In the genomic region with DNA sequence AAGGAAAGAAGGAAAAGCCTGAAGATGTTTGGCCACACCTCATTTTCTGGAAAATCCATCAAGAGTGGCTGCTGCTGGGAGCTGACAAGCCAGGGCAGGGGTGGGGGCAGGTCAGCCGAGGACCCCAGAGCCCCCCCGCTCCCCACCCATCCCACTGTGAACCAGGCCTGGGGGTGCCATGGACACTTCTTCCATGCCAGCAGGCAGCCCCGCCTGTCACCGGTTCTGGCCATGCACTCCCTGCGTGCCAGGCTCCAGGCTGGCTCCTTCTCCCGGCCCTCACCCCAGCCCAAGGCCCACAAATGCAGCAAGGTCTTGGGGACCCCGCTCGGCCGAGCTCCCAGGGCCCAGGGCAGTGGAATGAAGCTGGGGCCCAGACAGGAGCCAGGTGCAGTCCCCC, we compare ENCODE assay signal across 8 cellular contexts. TPM values are rescaled to one million over a fixed set of nuclear protein-coding genes. Genes with fewer than 3 reads are reported as not detected.
DNase-seq lines count a peak whose midpoint lies in the region; ATAC-seq and TF ChIP-seq lines count a peak whose summit lies in the region.
"Not testable (repeated sequence)": the region's sequence is repeated elsewhere in the genome, so short reads cannot be mapped to it uniquely, and the experiment has no call there.

No MANE protein-coding gene starts in this region.

- H3K9ac ChIP-seq in GM23248: peak overlapping the region; percentile 40; the same call in 1 of the 2 replicates
- H3K9ac ChIP-seq in SK-N-SH; muscle layer of colon (ENCODE audit: low read length): not testable (repeated sequence)

- TF ChIP-seq RAD21 in SK-N-SH (IDR thresholded peaks at IDR 0.05; ENCODE audit: low read length): not testable (repeated sequence)

- H2AFZ ChIP-seq in GM23248; SK-N-SH (ENCODE audit: low read depth): not testable (repeated sequence)

- 44 to 48% methylated on average over 9 of the region's 9 CpGs for WGBS in GM23248 (ENCODE audit: low coverage in 1 of 2, low lambda C conversion rate in 2 of 2, missing lambda C conversion rate in 2 of 2), 2 experiments
- 94% methylated on average over 3 of the region's 9 CpGs for WGBS in SK-N-SH (ENCODE audit: low lambda C conversion rate)
- 60% methylated on average over 6 of the region's 9 CpGs for WGBS in esophagus muscularis mucosa

- peaks cover 20% of the 10 kb centered on the region for H3K4me1 Mint-ChIP-seq in MCF 10A (ENCODE audit: insufficient read depth, unreplicated experiment)

- DNase-seq in GM23248; MCF 10A (ENCODE audit: unreplicated experiment); esophagus muscularis mucosa (ENCODE audit: extremely low spot score); right atrium auricular region (ENCODE audit: low spot score): not testable (repeated sequence)
- DNase-seq in SK-N-SH (peak; percentile 10), gastrocnemius medialis (peak in 1 of 2 donors; percentile 27), tibial artery (peak in 1 of 2 donors; percentile 68)

- not testable (repeated sequence) for H3F3A ChIP-seq in GM23248 (ENCODE audit: insufficient read depth); SK-N-SH (replicated peaks; ENCODE audit: insufficient read depth)

- H3K27ac ChIP-seq in GM23248: not testable (repeated sequence)
- H3K27ac ChIP-seq in SK-N-SH (ENCODE audit: low read depth in 2 of 2, low read length in 1 of 2) (peak overlapping the region in 1 of 2 experiments; percentile 73; a peak in 1 of 4 replicates), esophagus muscularis mucosa (replicated peaks in 1 of 4) (peak overlapping the region; percentile 86 to 96 (median 92)), right atrium auricular region (peak overlapping the region; percentile 23 to 48), muscle layer of colon (ENCODE audit: low read depth, low read length) (peak overlapping the region; percentile 77), gastrocnemius medialis (peak overlapping the region; percentile 85 to 97 (median 94)), tibial artery (peak overlapping the region; percentile 91 to 95)

- H3K9me2 ChIP-seq in GM23248 (ENCODE audit: insufficient read depth); SK-N-SH: not testable (repeated sequence)

- TF ChIP-seq EP300 in SK-N-SH (IDR thresholded peaks at IDR 0.05; ENCODE audit: borderline replicate concordance in 1 of 2, low read depth in 1 of 2, low read length in 1 of 2); esophagus muscularis mucosa (IDR thresholded peaks at IDR 0.05): not testable (repeated sequence)

- intact Hi-C loops in MCF 10A (cut with micrococcal nuclease); esophagus muscularis mucosa (cut with DNase I); gastrocnemius medialis (cut with DNase I; ENCODE audit: low total_unique reads); tibial artery (cut with DNase I; ENCODE audit: low total_unique reads): not testable (repeated sequence)

- not testable (repeated sequence) for H3K36me3 Mint-ChIP-seq in MCF 10A (ENCODE audit: insufficient read depth, unreplicated experiment)

- not testable (repeated sequence) for H3K27me3 ChIP-seq in GM23248 (replicated peaks; ENCODE audit: insufficient read depth); SK-N-SH (ENCODE audit: insufficient read depth); esophagus muscularis mucosa; right atrium auricular region; muscle layer of colon (ENCODE audit: control insufficient read depth in 1 of 2, insufficient read depth in 2 of 2, low read length in 2 of 2); gastrocnemius medialis; tibial artery

- not testable (repeated sequence) for H3K4me2 ChIP-seq in GM23248 (ENCODE audit: unreplicated experiment); SK-N-SH

- H3K79me2 ChIP-seq in GM23248 (ENCODE audit: insufficient read depth) (peaks cover 77% of the 10 kb centered on the region), SK-N-SH (ENCODE audit: insufficient read depth) (peaks cover 60% of the 10 kb centered on the region)

- H3K36me3 ChIP-seq in GM23248 (ENCODE audit: low read depth); SK-N-SH (replicated peaks in 1 of 2; ENCODE audit: control insufficient read depth in 1 of 2, insufficient read depth in 2 of 2, low read length in 1 of 2); esophagus muscularis mucosa; right atrium auricular region; muscle layer of colon (ENCODE audit: insufficient read depth, low read length); gastrocnemius medialis; tibial artery: not testable (repeated sequence)

- TF ChIP-seq CTCF in SK-N-SH (IDR thresholded peaks at IDR 0.05); MCF 10A (IDR thresholded peaks at IDR 0.05; ENCODE audit: unreplicated experiment); esophagus muscularis mucosa (IDR thresholded peaks at IDR 0.05); right atrium auricular region (IDR thresholded peaks at IDR 0.05); gastrocnemius medialis (IDR thresholded peaks at IDR 0.05 in 4 of 5, conservative IDR thresholded peaks at IDR 0.05 in 1 of 5); tibial artery (IDR thresholded peaks at IDR 0.05): not testable (repeated sequence)

- not testable (repeated sequence) for H3K9me3 ChIP-seq in GM23248 (ENCODE audit: low read depth); SK-N-SH; esophagus muscularis mucosa; right atrium auricular region; muscle layer of colon (ENCODE audit: low read length); gastrocnemius medialis; tibial artery

- peak overlapping the region; percentile 59 for H3K27ac Mint-ChIP-seq in MCF 10A (ENCODE audit: low read depth, unreplicated experiment)

- not testable (repeated sequence) for H3K9me3 Mint-ChIP-seq in MCF 10A (ENCODE audit: unreplicated experiment)

- in situ Hi-C loops in GM23248 (cut with MboI); gastrocnemius medialis (cut with MboI; ENCODE audit: low sequenced_read_pairs in 4 of 4): not testable (repeated sequence)

- H3K27me3 Mint-ChIP-seq in MCF 10A (ENCODE audit: insufficient read depth, unreplicated experiment): not testable (repeated sequence)

- TF ChIP-seq POLR2A in esophagus muscularis mucosa (IDR thresholded peaks at IDR 0.05; ENCODE audit: low read depth); gastrocnemius medialis (IDR thresholded peaks at IDR 0.05): not testable (repeated sequence)

- POLR2A ChIA-PET in SK-N-SH (lab: Yijun Ruan, JAX); MCF 10A (lab: Yijun Ruan, JAX): not testable (repeated sequence)

- BruUV-seq in MCF 10A (replicated peaks; lab: Mats Ljungman, UMichigan): not testable (repeated sequence)

- H3K4me1 ChIP-seq in GM23248 (ENCODE audit: insufficient read depth) (peaks cover 34% of the 10 kb centered on the region), SK-N-SH (ENCODE audit: control insufficient read depth in 1 of 2, insufficient read depth in 2 of 2, low read depth in 1 of 2, low read length in 1 of 2) (peaks cover 25 to 61% of the 10 kb centered on the region in 2 experiments; a peak in 2 of 4 replicates), esophagus muscularis mucosa (peaks cover 61 to 82% (median 78%) of the 10 kb centered on the region in 4 donors), right atrium auricular region (peaks cover 0 to 66% of the 10 kb centered on the region in 2 donors), muscle layer of colon (ENCODE audit: insufficient read depth, low read length) (peaks cover 34% of the 10 kb centered on the region), gastrocnemius medialis (peaks cover 50 to 72% of the 10 kb centered on the region in 2 donors), tibial artery (peaks cover 5 to 81% (median 61%) of the 10 kb centered on the region in 4 donors)

- not testable (repeated sequence) for H3K4me3 Mint-ChIP-seq in MCF 10A (ENCODE audit: unreplicated experiment)

- CTCF ChIA-PET in SK-N-SH (lab: Yijun Ruan, JAX); MCF 10A (lab: Yijun Ruan, JAX): not testable (repeated sequence)

- H4K20me1 ChIP-seq in GM23248 (ENCODE audit: insufficient read depth): not testable (repeated sequence)
- H4K20me1 ChIP-seq in SK-N-SH (ENCODE audit: insufficient read depth): peaks cover 19% of the 10 kb centered on the region; the same call in 1 of the 2 replicates

- ATAC-seq in gastrocnemius medialis: not testable (repeated sequence)

- H3K4me3 ChIP-seq in GM23248; SK-N-SH (ENCODE audit: low read depth in 2 of 2, low read length in 1 of 2); right atrium auricular region; muscle layer of colon (ENCODE audit: low read depth in 1 of 2, low read length in 2 of 2): not testable (repeated sequence)
- H3K4me3 ChIP-seq in esophagus muscularis mucosa (peak overlapping the region; percentile 14 to 45 (median 42)), gastrocnemius medialis (peak overlapping the region; percentile 25 to 43 (median 38)), tibial artery (peak overlapping the region; percentile 42)

RNA-seq across cellular contexts. Expression of a gene that starts 48.0 kb away (rescaled TPM):
- 36.2 and 40.3 TPM in 2 replicates for total RNA-seq in GM23248 (2014; rRNA removed; shearing (Covaris generic))
- 24.8 and 24.9 TPM in 2 replicates for polyA plus RNA-seq in GM23248 (2016; fragmentation: Nextera tagmentation; extraction: Ambion mirVana)
- 21.3 and 32.8 TPM in 2 replicates for polyA plus RNA-seq in SK-N-SH (2012; rRNA removed)
- polyA plus RNA-seq in SK-N-SH (2012; cell fraction: cytosol; rRNA removed): 33.8 and 34.0 TPM in 2 replicates
- polyA plus RNA-seq in SK-N-SH (2012; cell fraction: nucleus; rRNA removed): 14.2 and 34.2 TPM in 2 replicates
- 38.8 and 39.7 TPM in 2 replicates for total RNA-seq in MCF 10A (2022)
- 10 to 100 TPM; 19.5 to 34.1 (median 24.8) TPM for total RNA-seq in esophagus muscularis mucosa
- total RNA-seq in right atrium auricular region: 10 to 100 TPM; 12.9 to 16.9 TPM
- total RNA-seq in gastrocnemius medialis: 10 to 100 TPM; 32.8 to 76.4 (median 49.3) TPM
